In genomic region chr7:70752794-70753241, GRCh38 we compare ENCODE assay signal across 1 cellular context.
TF ChIP-seq lines count a peak whose summit lies in the region.

No MANE protein-coding gene starts in this region.

TF ChIP-seq in H1, 55 proteins besides CTCF, POLR2A, EP300 and RAD21:
- TF ChIP-seq CHD7 (IDR thresholded peaks at IDR 0.05; ENCODE audit: insufficient replicate concordance, low read length) (no peak), TBP (IDR thresholded peaks at IDR 0.05; ENCODE audit: low read depth, low read length) (no peak), USF2 (IDR thresholded peaks at IDR 0.05; ENCODE audit: low read length) (no peak), TAF1 (IDR thresholded peaks at IDR 0.05; ENCODE audit: low read depth, low read length) (no peak), TCF12 (IDR thresholded peaks at IDR 0.05; ENCODE audit: low read depth, low read length) (no peak), KDM1A (IDR thresholded peaks at IDR 0.05; ENCODE audit: borderline replicate concordance, low read length) (no peak), BRCA1 (IDR thresholded peaks at IDR 0.05; ENCODE audit: low read depth, low read length) (no peak), CHD1 (IDR thresholded peaks at IDR 0.05; ENCODE audit: low read depth, low read length) (no peak)
TF ChIP-seq in H1: peak in this region for 0.
